In genomic region chr1:218284917-218285635, GRCh38 we compare ENCODE assay signal across 1 cellular context.
A peak's percentile ranks its signal among the peaks of the same experiment; 100 is the strongest.
TF ChIP-seq lines count a peak whose summit lies in the region.

A gene with protein sequence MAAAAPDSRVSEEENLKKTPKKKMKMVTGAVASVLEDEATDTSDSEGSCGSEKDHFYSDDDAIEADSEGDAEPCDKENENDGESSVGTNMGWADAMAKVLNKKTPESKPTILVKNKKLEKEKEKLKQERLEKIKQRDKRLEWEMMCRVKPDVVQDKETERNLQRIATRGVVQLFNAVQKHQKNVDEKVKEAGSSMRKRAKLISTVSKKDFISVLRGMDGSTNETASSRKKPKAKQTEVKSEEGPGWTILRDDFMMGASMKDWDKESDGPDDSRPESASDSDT (plus strand): TSS chr1:218285293. CDS start chr1:218285317, 24 bp downstream.

TF ChIP-seq in WTC11, 78 proteins besides CTCF, POLR2A, EP300 and RAD21 (continued from another document and continues in another):
- TF ChIP-seq STAT6 (CRISPR knock-in tag; conservative IDR thresholded peaks at IDR 0.05; ENCODE audit: low read depth) (no peak), JAZF1 (CRISPR knock-in tag; IDR thresholded peaks at IDR 0.05) (no peak), ZNF396 (CRISPR knock-in tag; IDR thresholded peaks at IDR 0.05; ENCODE audit: borderline replicate concordance) (no peak), MAX (CRISPR knock-in tag; IDR thresholded peaks at IDR 0.05) (peak; percentile 91), EMX1 (CRISPR knock-in tag; IDR thresholded peaks at IDR 0.05) (0 out of 2 replicates have a peak, but pooled peaks have one; percentile 63), GRHL2 (CRISPR knock-in tag; IDR thresholded peaks at IDR 0.05; ENCODE audit: insufficient replicate concordance, severe bottlenecking) (no peak), ZNF532 (CRISPR knock-in tag; IDR thresholded peaks at IDR 0.05; ENCODE audit: borderline replicate concordance) (no peak), IRF1 (CRISPR knock-in tag; IDR thresholded peaks at IDR 0.05) (no peak; the same call in 1 of the 2 replicates), KAT7 (CRISPR knock-in tag; IDR thresholded peaks at IDR 0.05; ENCODE audit: borderline replicate concordance) (0 out of 2 replicates have a peak, but pooled peaks have one; percentile 63), CREM (CRISPR knock-in tag; IDR thresholded peaks at IDR 0.05) (no peak; the same call in 1 of the 2 replicates), FOXK1 (CRISPR knock-in tag; IDR thresholded peaks at IDR 0.05) (peak; percentile 73), GABPB1 (CRISPR knock-in tag; IDR thresholded peaks at IDR 0.05) (peak; percentile 90), ZNF232 (CRISPR knock-in tag; IDR thresholded peaks at IDR 0.05) (0 out of 2 replicates have a peak, but pooled peaks have one; percentile 50), CREB1 (CRISPR knock-in tag; IDR thresholded peaks at IDR 0.05) (no peak), ESRRA (CRISPR knock-in tag; IDR thresholded peaks at IDR 0.05; ENCODE audit: borderline replicate concordance) (0 out of 2 replicates have a peak, but pooled peaks have one; percentile 21), OVOL2 (CRISPR knock-in tag; IDR thresholded peaks at IDR 0.05; ENCODE audit: borderline replicate concordance) (no peak), TCF7 (CRISPR knock-in tag; IDR thresholded peaks at IDR 0.05; ENCODE audit: low read depth) (no peak), TEAD1 (CRISPR knock-in tag; IDR thresholded peaks at IDR 0.05) (0 out of 2 replicates have a peak, but pooled peaks have one; percentile 72)
- TF ChIP-seq, protein P1, sequence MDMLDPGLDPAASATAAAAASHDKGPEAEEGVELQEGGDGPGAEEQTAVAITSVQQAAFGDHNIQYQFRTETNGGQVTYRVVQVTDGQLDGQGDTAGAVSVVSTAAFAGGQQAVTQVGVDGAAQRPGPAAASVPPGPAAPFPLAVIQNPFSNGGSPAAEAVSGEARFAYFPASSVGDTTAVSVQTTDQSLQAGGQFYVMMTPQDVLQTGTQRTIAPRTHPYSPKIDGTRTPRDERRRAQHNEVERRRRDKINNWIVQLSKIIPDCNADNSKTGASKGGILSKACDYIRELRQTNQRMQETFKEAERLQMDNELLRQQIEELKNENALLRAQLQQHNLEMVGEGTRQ (CRISPR knock-in tag; IDR thresholded peaks at IDR 0.05), result peak; percentile 75
- TF ChIP-seq, protein P2, sequence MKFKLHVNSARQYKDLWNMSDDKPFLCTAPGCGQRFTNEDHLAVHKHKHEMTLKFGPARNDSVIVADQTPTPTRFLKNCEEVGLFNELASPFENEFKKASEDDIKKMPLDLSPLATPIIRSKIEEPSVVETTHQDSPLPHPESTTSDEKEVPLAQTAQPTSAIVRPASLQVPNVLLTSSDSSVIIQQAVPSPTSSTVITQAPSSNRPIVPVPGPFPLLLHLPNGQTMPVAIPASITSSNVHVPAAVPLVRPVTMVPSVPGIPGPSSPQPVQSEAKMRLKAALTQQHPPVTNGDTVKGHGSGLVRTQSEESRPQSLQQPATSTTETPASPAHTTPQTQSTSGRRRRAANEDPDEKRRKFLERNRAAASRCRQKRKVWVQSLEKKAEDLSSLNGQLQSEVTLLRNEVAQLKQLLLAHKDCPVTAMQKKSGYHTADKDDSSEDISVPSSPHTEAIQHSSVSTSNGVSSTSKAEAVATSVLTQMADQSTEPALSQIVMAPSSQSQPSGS (CRISPR knock-in tag; IDR thresholded peaks at IDR 0.05; ENCODE audit: borderline replicate concordance, low read depth), result no peak
- TF ChIP-seq, protein P3, sequence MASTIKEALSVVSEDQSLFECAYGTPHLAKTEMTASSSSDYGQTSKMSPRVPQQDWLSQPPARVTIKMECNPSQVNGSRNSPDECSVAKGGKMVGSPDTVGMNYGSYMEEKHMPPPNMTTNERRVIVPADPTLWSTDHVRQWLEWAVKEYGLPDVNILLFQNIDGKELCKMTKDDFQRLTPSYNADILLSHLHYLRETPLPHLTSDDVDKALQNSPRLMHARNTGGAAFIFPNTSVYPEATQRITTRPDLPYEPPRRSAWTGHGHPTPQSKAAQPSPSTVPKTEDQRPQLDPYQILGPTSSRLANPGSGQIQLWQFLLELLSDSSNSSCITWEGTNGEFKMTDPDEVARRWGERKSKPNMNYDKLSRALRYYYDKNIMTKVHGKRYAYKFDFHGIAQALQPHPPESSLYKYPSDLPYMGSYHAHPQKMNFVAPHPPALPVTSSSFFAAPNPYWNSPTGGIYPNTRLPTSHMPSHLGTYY (CRISPR knock-in tag; IDR thresholded peaks at IDR 0.05), result no peak
- TF ChIP-seq, protein P4, sequence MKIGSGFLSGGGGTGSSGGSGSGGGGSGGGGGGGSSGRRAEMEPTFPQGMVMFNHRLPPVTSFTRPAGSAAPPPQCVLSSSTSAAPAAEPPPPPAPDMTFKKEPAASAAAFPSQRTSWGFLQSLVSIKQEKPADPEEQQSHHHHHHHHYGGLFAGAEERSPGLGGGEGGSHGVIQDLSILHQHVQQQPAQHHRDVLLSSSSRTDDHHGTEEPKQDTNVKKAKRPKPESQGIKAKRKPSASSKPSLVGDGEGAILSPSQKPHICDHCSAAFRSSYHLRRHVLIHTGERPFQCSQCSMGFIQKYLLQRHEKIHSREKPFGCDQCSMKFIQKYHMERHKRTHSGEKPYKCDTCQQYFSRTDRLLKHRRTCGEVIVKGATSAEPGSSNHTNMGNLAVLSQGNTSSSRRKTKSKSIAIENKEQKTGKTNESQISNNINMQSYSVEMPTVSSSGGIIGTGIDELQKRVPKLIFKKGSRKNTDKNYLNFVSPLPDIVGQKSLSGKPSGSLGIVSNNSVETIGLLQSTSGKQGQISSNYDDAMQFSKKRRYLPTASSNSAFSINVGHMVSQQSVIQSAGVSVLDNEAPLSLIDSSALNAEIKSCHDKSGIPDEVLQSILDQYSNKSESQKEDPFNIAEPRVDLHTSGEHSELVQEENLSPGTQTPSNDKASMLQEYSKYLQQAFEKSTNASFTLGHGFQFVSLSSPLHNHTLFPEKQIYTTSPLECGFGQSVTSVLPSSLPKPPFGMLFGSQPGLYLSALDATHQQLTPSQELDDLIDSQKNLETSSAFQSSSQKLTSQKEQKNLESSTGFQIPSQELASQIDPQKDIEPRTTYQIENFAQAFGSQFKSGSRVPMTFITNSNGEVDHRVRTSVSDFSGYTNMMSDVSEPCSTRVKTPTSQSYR (CRISPR knock-in tag; IDR thresholded peaks at IDR 0.05), result no peak
- TF ChIP-seq, protein P5, sequence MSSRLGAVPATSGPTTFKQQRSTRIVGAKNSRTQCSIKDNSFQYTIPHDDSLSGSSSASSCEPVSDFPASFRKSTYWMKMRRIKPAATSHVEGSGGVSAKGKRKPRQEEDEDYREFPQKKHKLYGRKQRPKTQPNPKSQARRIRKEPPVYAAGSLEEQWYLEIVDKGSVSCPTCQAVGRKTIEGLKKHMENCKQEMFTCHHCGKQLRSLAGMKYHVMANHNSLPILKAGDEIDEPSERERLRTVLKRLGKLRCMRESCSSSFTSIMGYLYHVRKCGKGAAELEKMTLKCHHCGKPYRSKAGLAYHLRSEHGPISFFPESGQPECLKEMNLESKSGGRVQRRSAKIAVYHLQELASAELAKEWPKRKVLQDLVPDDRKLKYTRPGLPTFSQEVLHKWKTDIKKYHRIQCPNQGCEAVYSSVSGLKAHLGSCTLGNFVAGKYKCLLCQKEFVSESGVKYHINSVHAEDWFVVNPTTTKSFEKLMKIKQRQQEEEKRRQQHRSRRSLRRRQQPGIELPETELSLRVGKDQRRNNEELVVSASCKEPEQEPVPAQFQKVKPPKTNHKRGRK (CRISPR knock-in tag; IDR thresholded peaks at IDR 0.05; ENCODE audit: borderline replicate concordance), result no peak
- TF ChIP-seq, protein P6, sequence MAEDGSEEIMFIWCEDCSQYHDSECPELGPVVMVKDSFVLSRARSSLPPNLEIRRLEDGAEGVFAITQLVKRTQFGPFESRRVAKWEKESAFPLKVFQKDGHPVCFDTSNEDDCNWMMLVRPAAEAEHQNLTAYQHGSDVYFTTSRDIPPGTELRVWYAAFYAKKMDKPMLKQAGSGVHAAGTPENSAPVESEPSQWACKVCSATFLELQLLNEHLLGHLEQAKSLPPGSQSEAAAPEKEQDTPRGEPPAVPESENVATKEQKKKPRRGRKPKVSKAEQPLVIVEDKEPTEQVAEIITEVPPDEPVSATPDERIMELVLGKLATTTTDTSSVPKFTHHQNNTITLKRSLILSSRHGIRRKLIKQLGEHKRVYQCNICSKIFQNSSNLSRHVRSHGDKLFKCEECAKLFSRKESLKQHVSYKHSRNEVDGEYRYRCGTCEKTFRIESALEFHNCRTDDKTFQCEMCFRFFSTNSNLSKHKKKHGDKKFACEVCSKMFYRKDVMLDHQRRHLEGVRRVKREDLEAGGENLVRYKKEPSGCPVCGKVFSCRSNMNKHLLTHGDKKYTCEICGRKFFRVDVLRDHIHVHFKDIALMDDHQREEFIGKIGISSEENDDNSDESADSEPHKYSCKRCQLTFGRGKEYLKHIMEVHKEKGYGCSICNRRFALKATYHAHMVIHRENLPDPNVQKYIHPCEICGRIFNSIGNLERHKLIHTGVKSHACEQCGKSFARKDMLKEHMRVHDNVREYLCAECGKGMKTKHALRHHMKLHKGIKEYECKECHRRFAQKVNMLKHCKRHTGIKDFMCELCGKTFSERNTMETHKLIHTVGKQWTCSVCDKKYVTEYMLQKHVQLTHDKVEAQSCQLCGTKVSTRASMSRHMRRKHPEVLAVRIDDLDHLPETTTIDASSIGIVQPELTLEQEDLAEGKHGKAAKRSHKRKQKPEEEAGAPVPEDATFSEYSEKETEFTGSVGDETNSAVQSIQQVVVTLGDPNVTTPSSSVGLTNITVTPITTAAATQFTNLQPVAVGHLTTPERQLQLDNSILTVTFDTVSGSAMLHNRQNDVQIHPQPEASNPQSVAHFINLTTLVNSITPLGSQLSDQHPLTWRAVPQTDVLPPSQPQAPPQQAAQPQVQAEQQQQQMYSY (CRISPR knock-in tag; IDR thresholded peaks at IDR 0.05), result 0 out of 2 replicates have a peak, but pooled peaks have one; percentile 16
- TF ChIP-seq, protein P7, sequence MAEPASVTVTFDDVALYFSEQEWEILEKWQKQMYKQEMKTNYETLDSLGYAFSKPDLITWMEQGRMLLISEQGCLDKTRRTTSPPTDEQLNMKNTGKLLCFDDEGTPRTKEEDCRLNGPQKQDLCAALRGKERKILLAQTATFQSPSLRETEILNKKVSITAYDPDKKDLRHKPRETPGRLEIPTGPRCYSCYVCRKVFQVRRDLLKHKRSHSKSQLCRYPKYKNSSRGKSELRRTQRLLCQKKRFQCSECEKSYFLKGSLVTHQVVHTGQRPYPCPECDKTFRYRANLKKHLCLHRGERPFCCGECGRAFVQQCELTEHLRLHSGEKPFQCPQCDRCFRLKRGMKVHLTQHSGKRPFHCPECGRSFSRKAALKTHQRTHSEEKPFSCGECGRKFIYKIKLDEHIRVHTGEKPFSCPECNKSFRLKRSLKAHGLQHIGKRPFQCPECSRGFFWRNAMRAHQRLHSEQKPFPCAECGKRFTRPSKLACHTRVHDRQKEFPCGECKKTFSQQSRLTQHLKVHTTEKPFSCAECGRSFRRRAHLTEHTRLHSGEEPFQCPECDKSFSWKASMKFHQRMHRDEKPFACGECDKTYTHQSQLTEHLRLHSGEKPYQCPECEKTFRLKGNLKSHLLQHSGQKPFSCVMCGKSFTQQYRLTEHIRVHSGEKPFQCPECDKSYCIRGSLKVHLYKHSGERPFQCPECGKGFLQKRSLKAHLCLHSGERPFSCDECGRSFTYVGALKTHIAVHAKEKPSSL (CRISPR knock-in tag; conservative IDR thresholded peaks at IDR 0.05), result no peak
